ENCODE assay signal across 25 cellular contexts in the genomic region with DNA sequence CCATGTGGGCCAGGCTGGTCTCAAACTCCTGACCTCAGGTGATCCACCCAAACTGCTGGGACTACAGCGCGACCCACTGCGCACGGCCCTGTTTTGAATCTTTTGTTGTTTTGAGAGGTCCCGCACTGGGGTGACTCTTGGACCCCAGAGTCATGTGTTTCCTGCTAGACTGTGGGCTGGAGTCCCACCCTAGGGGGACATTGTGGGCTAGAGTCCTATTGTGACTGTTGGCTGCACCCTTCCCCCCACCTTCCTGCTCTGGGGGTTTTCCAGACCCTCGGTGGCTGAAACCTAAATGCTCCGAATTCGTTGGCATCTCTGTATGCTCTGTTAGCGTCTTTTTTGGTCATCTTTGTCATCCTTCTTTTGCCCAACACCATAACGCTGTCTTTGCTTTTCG. TPM values are rescaled to one million over a fixed set of nuclear protein-coding genes. Genes with fewer than 3 reads are reported as not detected.
"Had no signal": no experiment of that assay in that cellular context is flagged by ENCODE, and none has a peak within 500 bp of the region (broad histone marks: within the 10 kb centered on the region; RNA-seq: fewer than 3 reads in every experiment).

No MANE protein-coding gene starts in this region.

- H3K36me3 ChIP-seq: neutrophil, right atrium auricular region, sigmoid colon, tibial nerve had no signal

- ATAC-seq: left colon, left ventricle myocardium superior had no signal

- H3K27ac ChIP-seq: dorsolateral prefrontal cortex, neutrophil, right atrium auricular region, sigmoid colon, skin epidermis, tibial nerve had no signal

- H3K4me1 ChIP-seq: right atrium auricular region had no signal

- H3K27me3 ChIP-seq: dorsolateral prefrontal cortex, neutrophil, right atrium auricular region, sigmoid colon, tibial nerve had no signal

- H3K9me3 ChIP-seq: neutrophil, right atrium auricular region, sigmoid colon, tibial nerve had no signal

- H3K4me3 ChIP-seq: dorsolateral prefrontal cortex, lung, right atrium auricular region, sigmoid colon, skin epidermis, tibial nerve had no signal

- DNase-seq: cortex of kidney; dorsolateral prefrontal cortex; effector CD8-positive, alpha-beta T cell; foreskin melanocyte; head of caudate nucleus; hippocampal formation; left colon; left ventricle myocardium superior; mesenchymal stem cell; naive B cell; nephron progenitor cell; sigmoid colon; stimulated activated CD4-positive, alpha-beta T cell treated with anti-CD3 and anti-CD28 coated beads, Interleukin-2, amount 100 ng/mL, for 24 hours; stimulated activated CD4-positive, alpha-beta T cell treated with anti-CD3 and anti-CD28 coated beads, Interleukin-4, amount 100 ng/mL, for 4 hours; stimulated activated naive CD4-positive, alpha-beta T cell treated with Interleukin-2 at 50 U/mL for 16 hours had no signal

RNA-seq across cellular contexts. Expression of a gene that starts 16.2 kb away (rescaled TPM):
- total RNA-seq: kidney epithelial cell, left colon, left ventricle myocardium superior, osteocyte, posterior vena cava, right atrium auricular region, sigmoid colon, temporal lobe, tibial nerve, ureter had no signal

RNA-seq across cellular contexts. Expression of a gene that starts 28.3 kb away (rescaled TPM):
- total RNA-seq: osteocyte had no signal
